In the genomic region with DNA sequence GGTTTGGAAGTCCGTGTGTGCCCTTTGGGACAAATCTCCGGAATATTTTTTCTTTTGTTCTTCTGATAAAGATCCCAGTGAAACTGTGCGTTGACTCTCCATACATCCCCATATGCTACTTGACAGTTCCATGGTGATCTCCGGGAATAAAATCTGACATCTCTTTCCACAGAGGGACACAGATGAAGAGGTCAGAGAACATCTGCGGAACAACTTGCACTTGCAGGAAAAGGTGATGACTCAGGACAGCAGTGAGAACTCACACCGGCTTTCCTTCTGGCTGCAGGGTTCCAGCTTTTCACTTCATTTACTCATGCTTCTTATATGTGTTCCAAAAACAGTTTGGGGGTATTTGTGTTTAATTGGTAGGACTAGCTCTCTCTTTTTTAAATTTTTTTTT, we compare ENCODE assay signal across 4 cellular contexts.
"Had no signal": no experiment of that assay in that cellular context is flagged by ENCODE, and none has a peak within 500 bp of the region (broad histone marks: within the 10 kb centered on the region; RNA-seq: fewer than 3 reads in every experiment).

No MANE protein-coding gene starts in this region.

- DNase-seq: GOT3, KG1 had no signal

- H3K4me1 ChIP-seq: HAP-1 had no signal

- H3K4me3 ChIP-seq: HAP-1, K562 had no signal

- H3K36me3 ChIP-seq: HAP-1 had no signal

- H3K9me3 ChIP-seq: HAP-1 had no signal
